Comparison of ENCODE assay signal across 9 cellular contexts in the genomic region with DNA sequence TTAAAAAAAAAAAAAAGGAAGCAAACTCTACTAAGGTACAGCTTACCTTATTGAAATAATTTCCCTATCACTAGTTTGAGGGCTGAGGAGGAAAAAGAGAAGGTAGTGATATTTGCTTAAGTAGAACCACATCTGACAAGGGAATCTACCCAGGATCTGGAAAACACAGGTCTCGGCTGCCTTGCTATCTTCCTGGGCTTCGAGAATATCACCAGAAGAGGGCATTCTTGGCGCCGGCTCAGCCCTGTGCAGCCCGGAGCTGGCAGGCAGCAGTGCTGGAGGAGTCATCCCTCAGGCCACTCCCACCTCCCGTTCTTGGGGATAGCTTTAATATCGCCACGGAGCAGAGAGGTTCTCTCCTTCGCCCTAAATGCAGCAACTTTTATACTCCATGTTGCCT.
DNase-seq lines count a peak whose midpoint lies in the region; FAIRE-seq and TF ChIP-seq lines count a peak whose summit lies in the region.
"Had no signal": no experiment of that assay in that cellular context is flagged by ENCODE, and none has a peak within 500 bp of the region (broad histone marks: within the 10 kb centered on the region; RNA-seq: fewer than 3 reads in every experiment).

No MANE protein-coding gene starts in this region.

- H3K4me3 ChIP-seq in OCI-LY3 (ENCODE audit: low read length) (no peak overlapping the region), foreskin fibroblast (ENCODE audit: low read depth in 1 of 2, low read length in 2 of 2) (peak overlapping the region in 1 of 2 donors; percentile 44), stomach smooth muscle (ENCODE audit: low read length in 2 of 2) (peak overlapping the region; percentile 61 to 82)
- H3K4me3 ChIP-seq: K562 had no signal

- no peak for TF ChIP-seq POLR2A in H54 (IDR thresholded peaks at IDR 0.05; ENCODE audit: low read depth, low read length)

- H3K79me2 ChIP-seq in OCI-LY3 (ENCODE audit: low read length) = no peaks in the 10 kb centered on the region

- H4K20me1 ChIP-seq in OCI-LY3 (ENCODE audit: insufficient read depth, low read length) = no peaks in the 10 kb centered on the region

- H3K4me2 ChIP-seq in OCI-LY3 (ENCODE audit: low read length) = no peak overlapping the region

- peak; percentile 43 for DNase-seq in H54 (ENCODE audit: insufficient read length, low spot score)
- DNase-seq in activated T-helper 1 cell treated with anti-CD3 and anti-CD28 coated beads, Interleukin-2, amount 50 U/mL, for 16 hours (ENCODE audit: low read depth in 1 of 2, low spot score in 1 of 2) = peak; percentile 53 to 67
- peak; percentile 1 to 9 for DNase-seq in foreskin fibroblast
- peak; percentile 65 for DNase-seq in occipital lobe (lab: John Stamatoyannopoulos, UW)
- DNase-seq in cortex of kidney (lab: John Stamatoyannopoulos, UW) = no peak
- DNase-seq in NCI-H146 (lab: John Stamatoyannopoulos, UW) = no peak

- no peak overlapping the region for H3K9ac ChIP-seq in OCI-LY3 (ENCODE audit: low read length)
- H3K9ac ChIP-seq in stomach smooth muscle (ENCODE audit: low read length in 2 of 2) = peak overlapping the region in 1 of 2 donors; percentile 33

- H3K27ac ChIP-seq in OCI-LY3 (ENCODE audit: low read length) (no peak overlapping the region), stomach smooth muscle (ENCODE audit: low read length) (peak overlapping the region; percentile 81)

- H3K4me1 ChIP-seq in OCI-LY3 (ENCODE audit: low read length) (peaks cover 5% of the 10 kb centered on the region; the same call in 1 of the 2 replicates), stomach smooth muscle (ENCODE audit: control insufficient read depth, insufficient read depth, low read length) (peaks cover 19% of the 10 kb centered on the region)

- H3K27me3 ChIP-seq in OCI-LY3 (ENCODE audit: low read depth, low read length) (no peaks in the 10 kb centered on the region; the same call in 1 of the 2 replicates), stomach smooth muscle (ENCODE audit: control insufficient read depth in 1 of 2, insufficient read depth in 2 of 2, low read length in 2 of 2) (no peaks in the 10 kb centered on the region)

- no peak overlapping the region for H2AFZ ChIP-seq in OCI-LY3 (ENCODE audit: low read depth, low read length)

- H3K36me3 ChIP-seq in OCI-LY3 (replicated peaks; ENCODE audit: low read depth, low read length) (no peaks in the 10 kb centered on the region), stomach smooth muscle (ENCODE audit: control insufficient read depth in 2 of 2, insufficient read depth in 2 of 2, low read length in 2 of 2) (no peaks in the 10 kb centered on the region)

- H3K9me3 ChIP-seq in OCI-LY3 (ENCODE audit: insufficient read depth, low read length) (no peaks in the 10 kb centered on the region), stomach smooth muscle (ENCODE audit: control insufficient read depth in 2 of 2, low read length in 2 of 2) (no peaks in the 10 kb centered on the region)

- FAIRE-seq in H54 (lab: Jason Lieb, UNC) = no peak
- FAIRE-seq: K562 had no signal

- TF ChIP-seq CTCF in OCI-LY3 (IDR thresholded peaks at IDR 0.05; ENCODE audit: low read depth, low read length) (peak; percentile 23; the same call in 1 of the 2 replicates), foreskin fibroblast (IDR thresholded peaks at IDR 0.05; ENCODE audit: low read depth, low read length) (no peak)

Comparison
In these comparisons a context has a peak if more than half of its experiments do, and no peak if none do; other contexts are left out.
1. DNase-seq: peak in H54 (single experiment), activated T-helper 1 cell treated with anti-CD3 and anti-CD28 coated beads, Interleukin-2, amount 50 U/mL, for 16 hours (2 of 2), foreskin fibroblast (2 of 2) and occipital lobe (single experiment); none in cortex of kidney (single experiment) and NCI-H146 (single experiment).